ENCODE assay signal across 8 cellular contexts in the genomic region with DNA sequence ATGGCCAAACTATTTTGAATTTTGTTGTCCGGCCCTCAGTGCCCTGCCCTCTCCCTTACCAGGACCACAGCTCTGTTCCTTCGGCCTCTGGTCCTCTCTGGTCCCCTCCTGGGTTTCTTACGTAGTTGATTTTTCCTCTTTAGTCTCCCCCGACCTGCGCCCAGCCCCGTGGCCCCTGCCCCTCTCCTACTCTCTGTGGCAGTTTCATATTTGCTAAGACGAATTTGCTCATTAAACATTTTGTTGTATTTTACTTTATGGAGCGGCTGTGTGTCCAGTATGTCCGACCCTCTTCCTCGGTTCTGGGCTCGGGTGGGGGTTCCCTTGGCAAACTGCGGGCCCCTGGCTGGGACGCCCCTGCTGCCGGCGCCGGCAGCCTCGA. TPM values are rescaled to one million over a fixed set of nuclear protein-coding genes. Genes with fewer than 3 reads are reported as not detected.
A peak's percentile ranks its signal among the peaks of the same experiment; 100 is the strongest.
DNase-seq lines count a peak whose midpoint lies in the region; ATAC-seq and TF ChIP-seq lines count a peak whose summit lies in the region.

No MANE protein-coding gene starts in this region.

- peaks cover 21 to 46% of the 10 kb centered on the region in 2 experiments for H3K36me3 ChIP-seq in SK-N-SH (replicated peaks in 1 of 2; ENCODE audit: control insufficient read depth in 1 of 2, insufficient read depth in 2 of 2, low read length in 1 of 2)
- peaks cover 0 to 38% (median 32%) of the 10 kb centered on the region in 5 donors for H3K36me3 ChIP-seq in subcutaneous abdominal adipose tissue (ENCODE audit: control insufficient read depth in 5 of 5, insufficient read depth in 5 of 5, low read length in 5 of 5)

- H3K27ac Mint-ChIP-seq in activated naive CD8-positive, alpha-beta T cell: peak overlapping the region; percentile 73

- H3K4me1 ChIP-seq in SK-N-SH (ENCODE audit: control insufficient read depth in 1 of 2, insufficient read depth in 2 of 2, low read depth in 1 of 2, low read length in 1 of 2) (peaks cover 7 to 28% of the 10 kb centered on the region in 2 experiments; a peak in 3 of 4 replicates), subcutaneous abdominal adipose tissue (ENCODE audit: control insufficient read depth in 5 of 5, insufficient read depth in 5 of 5, low read length in 5 of 5) (peaks cover 12 to 49% (median 46%) of the 10 kb centered on the region in 5 donors)

- H3K4me1 Mint-ChIP-seq in activated naive CD8-positive, alpha-beta T cell (ENCODE audit: low read depth): peaks cover 61% of the 10 kb centered on the region

- peak overlapping the region; percentile 74 to 96 for H3K4me3 ChIP-seq in SK-N-SH (ENCODE audit: low read depth in 2 of 2, low read length in 1 of 2)
- H3K4me3 ChIP-seq in iPS-18c (ENCODE audit: insufficient read depth, low read depth, low read length): peak overlapping the region; percentile 90
- peak overlapping the region in 4 of 5 donors; percentile 92 to 97 (median 94) for H3K4me3 ChIP-seq in subcutaneous abdominal adipose tissue (ENCODE audit: low read depth in 1 of 5, low read length in 5 of 5)

- H3K27me3 ChIP-seq in SK-N-SH (ENCODE audit: insufficient read depth): no peaks in the 10 kb centered on the region
- H3K27me3 ChIP-seq in subcutaneous abdominal adipose tissue (ENCODE audit: control insufficient read depth in 5 of 5, insufficient read depth in 4 of 5, low read length in 5 of 5): no peaks in the 10 kb centered on the region

- H3K36me3 Mint-ChIP-seq in activated naive CD8-positive, alpha-beta T cell: no peaks in the 10 kb centered on the region

- H3K9me2 ChIP-seq in SK-N-SH: no peaks in the 10 kb centered on the region

- no peak for TF ChIP-seq RAD21 in SK-N-SH (IDR thresholded peaks at IDR 0.05; ENCODE audit: low read length)

- no peak for TF ChIP-seq EP300 in SK-N-SH (IDR thresholded peaks at IDR 0.05; ENCODE audit: borderline replicate concordance in 1 of 2, low read depth in 1 of 2, low read length in 1 of 2)

- no peak for ATAC-seq in SK-N-SH treated with all-trans-retinoic acid at 6 μM for 48 hours
- ATAC-seq in activated CD4-positive, CD25-positive, alpha-beta regulatory T cell treated with anti-CD3 and anti-CD28 coated beads, Interleukin-2, amount 50 U/mL, for 24 hours: no peak
- no peak for ATAC-seq in HG02852 (IDR thresholded peaks at IDR 0.05; ENCODE audit: unreplicated experiment)

- 14% methylated on average over 17 of the region's 17 CpGs for WGBS in SK-N-SH (ENCODE audit: low lambda C conversion rate)

- peaks cover 78% of the 10 kb centered on the region for H4K20me1 ChIP-seq in SK-N-SH (ENCODE audit: insufficient read depth)

- peaks cover 87% of the 10 kb centered on the region for H3K79me2 ChIP-seq in SK-N-SH (ENCODE audit: insufficient read depth)

- H3K9me3 ChIP-seq in SK-N-SH (no peaks in the 10 kb centered on the region), iPS-18c (ENCODE audit: control insufficient read depth, insufficient read depth, low read length) (no peaks in the 10 kb centered on the region), subcutaneous abdominal adipose tissue (ENCODE audit: control insufficient read depth in 5 of 5, low read length in 5 of 5) (no peaks in the 10 kb centered on the region)

- H3F3A ChIP-seq in SK-N-SH (replicated peaks; ENCODE audit: insufficient read depth): peaks cover 38% of the 10 kb centered on the region

- no peak for TF ChIP-seq CTCF in SK-N-SH (IDR thresholded peaks at IDR 0.05)

- no peaks in the 10 kb centered on the region for H3K9me3 Mint-ChIP-seq in activated naive CD8-positive, alpha-beta T cell (ENCODE audit: low read depth)

- peak overlapping the region; percentile 75 for H3K4me3 Mint-ChIP-seq in activated naive CD8-positive, alpha-beta T cell

- H3K27me3 Mint-ChIP-seq in activated naive CD8-positive, alpha-beta T cell: no peaks in the 10 kb centered on the region

- H3K9ac ChIP-seq in SK-N-SH (peak overlapping the region; percentile 87; the same call in 1 of the 2 replicates), subcutaneous abdominal adipose tissue (ENCODE audit: low read length in 5 of 5) (peak overlapping the region in 2 of 5 donors; percentile 40 to 65)

- no peak for DNase-seq in SK-N-SH
- DNase-seq in NCI-H2227 treated with DMSO at 0.1 percent for 48 hours (lab: John Stamatoyannopoulos, UW): no peak

- H3K27ac ChIP-seq in SK-N-SH (ENCODE audit: low read depth in 2 of 2, low read length in 1 of 2): peak overlapping the region; percentile 7 to 74
- peak overlapping the region; percentile 86 for H3K27ac ChIP-seq in subcutaneous abdominal adipose tissue (ENCODE audit: low read depth, low read length)

- H3K4me2 ChIP-seq in SK-N-SH: peak overlapping the region; percentile 97

- CTCF ChIA-PET in SK-N-SH (lab: Yijun Ruan, JAX): interaction anchor here (0.8 to 2.1 kb wide), 3 partner anchors 11 to 42 kb away, joined by 3 to 9 read pairs (median 8); no protein-coding TSS in a partner anchor

- H2AFZ ChIP-seq in SK-N-SH (ENCODE audit: low read depth): no peak overlapping the region

- POLR2A ChIA-PET in SK-N-SH (lab: Yijun Ruan, JAX): no interaction called here

TF ChIP-seq in SK-N-SH, 30 proteins besides CTCF, POLR2A, EP300 and RAD21 (continues in another document):
- TF ChIP-seq SIN3A (IDR thresholded peaks at IDR 0.05; ENCODE audit: borderline replicate concordance, low read depth, low read length): no peak
- TF ChIP-seq REST (IDR thresholded peaks at IDR 0.05; ENCODE audit: low read depth, low read length): no peak
- TF ChIP-seq POLR2AphosphoS5 (IDR thresholded peaks at IDR 0.05; ENCODE audit: low read depth, low read length): no peak

TF ChIP-seq in SK-N-SH treated with all-trans-retinoic acid at 6 μM for 48 hours, 23 proteins besides CTCF, POLR2A, EP300 and RAD21 (continues in another document):
- TF ChIP-seq GLIS3 (CRISPR knock-in tag; IDR thresholded peaks at IDR 0.05): no peak
- TF ChIP-seq RARB (CRISPR knock-in tag; IDR thresholded peaks at IDR 0.05): no peak
- no peak for TF ChIP-seq PATZ1 (CRISPR knock-in tag; IDR thresholded peaks at IDR 0.05; ENCODE audit: borderline replicate concordance)
- TF ChIP-seq, protein P1, sequence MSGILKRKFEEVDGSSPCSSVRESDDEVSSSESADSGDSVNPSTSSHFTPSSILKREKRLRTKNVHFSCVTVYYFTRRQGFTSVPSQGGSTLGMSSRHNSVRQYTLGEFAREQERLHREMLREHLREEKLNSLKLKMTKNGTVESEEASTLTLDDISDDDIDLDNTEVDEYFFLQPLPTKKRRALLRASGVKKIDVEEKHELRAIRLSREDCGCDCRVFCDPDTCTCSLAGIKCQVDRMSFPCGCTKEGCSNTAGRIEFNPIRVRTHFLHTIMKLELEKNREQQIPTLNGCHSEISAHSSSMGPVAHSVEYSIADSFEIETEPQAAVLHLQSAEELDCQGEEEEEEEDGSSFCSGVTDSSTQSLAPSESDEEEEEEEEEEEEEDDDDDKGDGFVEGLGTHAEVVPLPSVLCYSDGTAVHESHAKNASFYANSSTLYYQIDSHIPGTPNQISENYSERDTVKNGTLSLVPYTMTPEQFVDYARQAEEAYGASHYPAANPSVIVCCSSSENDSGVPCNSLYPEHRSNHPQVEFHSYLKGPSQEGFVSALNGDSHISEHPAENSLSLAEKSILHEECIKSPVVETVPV (CRISPR knock-in tag; IDR thresholded peaks at IDR 0.05): no peak

RNA-seq across cellular contexts. Expression of gene EPN1, which starts 0.6 kb away (rescaled TPM):
- 72.0 and 134 TPM in 2 replicates for polyA plus RNA-seq in SK-N-SH (2012; rRNA removed)
- polyA plus RNA-seq in SK-N-SH (2012; cell fraction: cytosol; rRNA removed): 63.8 and 104 TPM in 2 replicates
- polyA plus RNA-seq in SK-N-SH (2012; cell fraction: nucleus; rRNA removed): 83.4 and 133 TPM in 2 replicates

RNA-seq across cellular contexts. Expression of gene U2AF2, which starts 19.6 kb away (rescaled TPM):
- polyA plus RNA-seq in SK-N-SH (2012; rRNA removed): 217 and 321 TPM in 2 replicates
- polyA plus RNA-seq in SK-N-SH (2012; cell fraction: cytosol; rRNA removed): 124 and 156 TPM in 2 replicates
- polyA plus RNA-seq in SK-N-SH (2012; cell fraction: nucleus; rRNA removed): 370 and 570 TPM in 2 replicates

RNA-seq across cellular contexts. Expression of gene CCDC106, which starts 26.4 kb away (rescaled TPM):
- polyA plus RNA-seq in SK-N-SH (2012; rRNA removed): 20.1 and 27.1 TPM in 2 replicates
- 16.0 and 19.9 TPM in 2 replicates for polyA plus RNA-seq in SK-N-SH (2012; cell fraction: cytosol; rRNA removed)
- 37.5 and 65.8 TPM in 2 replicates for polyA plus RNA-seq in SK-N-SH (2012; cell fraction: nucleus; rRNA removed)

RNA-seq across cellular contexts. Expression of gene ZNF581, which starts 31.0 kb away (rescaled TPM):
- polyA plus RNA-seq in SK-N-SH (2012; rRNA removed): 24.2 and 24.7 TPM in 2 replicates
- polyA plus RNA-seq in SK-N-SH (2012; cell fraction: cytosol; rRNA removed): 14.5 and 20.7 TPM in 2 replicates
- 27.5 and 35.6 TPM in 2 replicates for polyA plus RNA-seq in SK-N-SH (2012; cell fraction: nucleus; rRNA removed)

RNA-seq across cellular contexts. Expression of gene ZNF580, which starts 33.6 kb away (rescaled TPM):
- polyA plus RNA-seq in SK-N-SH (2012; rRNA removed): 14.0 and 21.9 TPM in 2 replicates
- polyA plus RNA-seq in SK-N-SH (2012; cell fraction: cytosol; rRNA removed): 16.3 and 18.1 TPM in 2 replicates
- 76.2 and 102 TPM in 2 replicates for polyA plus RNA-seq in SK-N-SH (2012; cell fraction: nucleus; rRNA removed)
